17 cellular contexts compared by ENCODE assay signal in the genomic region with DNA sequence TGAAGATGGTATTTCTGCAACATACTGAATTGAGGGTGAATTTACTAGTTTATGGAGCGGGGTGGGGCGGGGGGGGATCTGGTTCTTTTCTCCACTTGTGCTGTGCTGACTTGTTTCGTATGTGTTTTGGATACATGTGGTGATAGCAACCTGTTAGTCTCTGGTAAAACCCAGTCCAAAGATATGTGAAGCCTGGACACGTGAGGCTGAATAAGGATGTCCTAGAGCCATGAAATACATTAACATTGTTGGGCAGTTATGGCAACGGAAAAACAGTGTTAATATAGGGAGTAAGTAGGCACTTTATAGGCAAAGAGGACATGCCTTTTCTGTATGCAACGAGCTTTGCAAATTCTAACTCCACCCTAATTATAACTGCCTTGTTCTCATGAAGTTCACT. TPM values are rescaled to one million over a fixed set of nuclear protein-coding genes. Genes with fewer than 3 reads are reported as not detected.
DNase-seq lines count a peak whose midpoint lies in the region; ATAC-seq and TF ChIP-seq lines count a peak whose summit lies in the region.
"Had no signal": no experiment of that assay in that cellular context is flagged by ENCODE, and none has a peak within 500 bp of the region (broad histone marks: within the 10 kb centered on the region; RNA-seq: fewer than 3 reads in every experiment).

No MANE protein-coding gene starts in this region.

- H3K4me2 ChIP-seq in hepatocyte = peak overlapping the region; percentile 30
- H3K4me2 ChIP-seq: GM23338 had no signal

- H3K27me3 ChIP-seq in hepatocyte (no peaks in the 10 kb centered on the region), suprapubic skin (no peaks in the 10 kb centered on the region), BE2C (no peaks in the 10 kb centered on the region)

- TF ChIP-seq POLR2A in suprapubic skin (IDR thresholded peaks at IDR 0.05) = no peak

- ATAC-seq in GM21619 (IDR thresholded peaks at IDR 0.05; ENCODE audit: unreplicated experiment) = no peak
- ATAC-seq: GM23338, left lobe of liver had no signal

- DNase-seq in DMS153 (lab: John Stamatoyannopoulos, UW) (peak; percentile 44), DMS153 treated with DMSO at 0.1 percent for 48 hours (lab: John Stamatoyannopoulos, UW; ENCODE audit: unreplicated experiment) (no peak), dermis blood vessel endothelial cell (peak; percentile 29), hepatocyte (ENCODE audit: low spot score) (peak; percentile 21), suprapubic skin (ENCODE audit: low spot score in 2 of 2) (no peak), BE2C (no peak), GM13976 (ENCODE audit: low spot score) (no peak)
- DNase-seq: activated CD4-positive, alpha-beta T cell treated with anti-CD3 and anti-CD28 coated beads for 48 hours; DMS 273 treated with DMSO at 0.1 percent for 48 hours; foreskin fibroblast; NCI-H1694 treated with DMSO at 0.1 percent for 48 hours; NCI-H226; stimulated activated CD4-positive, alpha-beta T cell treated with anti-CD3 and anti-CD28 coated beads, Interleukin-4, amount 100 ng/mL, for 24 hours had no signal

- H2AFZ ChIP-seq in hepatocyte = no peak overlapping the region
- H2AFZ ChIP-seq: GM23338 had no signal

- H4K20me1 ChIP-seq in hepatocyte (ENCODE audit: insufficient read depth, poor library complexity, severe bottlenecking) = no peaks in the 10 kb centered on the region

- H3K27ac ChIP-seq in hepatocyte (peak overlapping the region; percentile 89), suprapubic skin (peak overlapping the region; percentile 77)
- H3K27ac ChIP-seq: 22Rv1 had no signal

- H3K36me3 ChIP-seq in hepatocyte (replicated peaks; ENCODE audit: insufficient read depth, low read depth) (no peaks in the 10 kb centered on the region), suprapubic skin (no peaks in the 10 kb centered on the region), BE2C (no peaks in the 10 kb centered on the region)

- no peaks in the 10 kb centered on the region for H3K79me2 ChIP-seq in hepatocyte

- WGBS in hepatocyte (ENCODE audit: low lambda C conversion rate, missing lambda C conversion rate) = 50% methylated on average over 6 of the region's 6 CpGs
- WGBS in suprapubic skin = 56% methylated on average over 6 of the region's 6 CpGs

- H3K4me3 ChIP-seq in hepatocyte (no peak overlapping the region), suprapubic skin (no peak overlapping the region), BE2C (ENCODE audit: low read depth, low read length) (no peak overlapping the region)
- H3K4me3 ChIP-seq: GM23338 had no signal

- H3K9me3 ChIP-seq in hepatocyte (ENCODE audit: low read depth) (no peaks in the 10 kb centered on the region), suprapubic skin (no peaks in the 10 kb centered on the region), BE2C (no peaks in the 10 kb centered on the region)

- TF ChIP-seq CTCF in hepatocyte (IDR thresholded peaks at IDR 0.05; ENCODE audit: poor library complexity) (no peak), suprapubic skin (IDR thresholded peaks at IDR 0.05) (no peak), BE2C (IDR thresholded peaks at IDR 0.05; ENCODE audit: low read depth, low read length) (no peak), GM13976 (IDR thresholded peaks at IDR 0.05; ENCODE audit: borderline replicate concordance, control extremely low read depth, extremely low read depth, insufficient read depth, missing control alignments) (no peak)

- no peaks in the 10 kb centered on the region for H3K9me2 ChIP-seq in hepatocyte (replicated peaks; ENCODE audit: insufficient read depth)

- TF ChIP-seq EP300 in suprapubic skin (IDR thresholded peaks at IDR 0.05) = no peak

- in situ Hi-C loops in GM13976 (cut with MboI; ENCODE audit: low sequenced_read_pairs, unreplicated experiment) = no loop called here

- H3K4me1 ChIP-seq in hepatocyte (ENCODE audit: insufficient read depth) = peaks cover 12% of the 10 kb centered on the region
- H3K4me1 ChIP-seq in suprapubic skin = peaks cover 50% of the 10 kb centered on the region
- peaks cover 5% of the 10 kb centered on the region for H3K4me1 ChIP-seq in BE2C

RNA-seq across cellular contexts. Expression of gene NEMP2, which starts 42.0 kb away (rescaled TPM):
- 4.1 and 4.3 TPM in 2 replicates for total RNA-seq in dermis blood vessel endothelial cell
- 8.1 and 9.9 TPM in 2 replicates for total RNA-seq in hepatocyte
- 3.2 and 6.2 TPM in 2 replicates for polyA plus RNA-seq in hepatocyte
- 1 to 10 TPM; 1.6 to 3.4 (median 2.9) TPM for total RNA-seq in suprapubic skin
- polyA plus RNA-seq in BE2C (2012; ENCODE audit: insufficient read depth, insufficient read length, low read depth) = 3.2 TPM

Comparison
In these comparisons a context has a peak if more than half of its experiments do, and no peak if none do; other contexts are left out.
1. DNase-seq: peak in DMS153 (single experiment), dermis blood vessel endothelial cell (single experiment) and hepatocyte (single experiment); none in DMS153 treated with DMSO at 0.1 percent for 48 hours (single experiment), suprapubic skin (0 of 2), BE2C (single experiment) and GM13976 (single experiment).